23 cellular contexts compared by ENCODE assay signal in genomic region chr16:19528666-19529065, GRCh38.
"Had no signal": no experiment of that assay in that cellular context is flagged by ENCODE, and none has a peak within 500 bp of the region (broad histone marks: within the 10 kb centered on the region; RNA-seq: fewer than 3 reads in every experiment).

No MANE protein-coding gene starts in this region.

- H3K27ac ChIP-seq: gastrocnemius medialis, pancreas, suprapubic skin, tibial artery, upper lobe of left lung, uterus had no signal

- H3K4me3 ChIP-seq: gastrocnemius medialis, lung, pancreas, smooth muscle cell, suprapubic skin, tibial artery, upper lobe of left lung, uterus had no signal

- H3K4me2 ChIP-seq: smooth muscle cell had no signal

- H3K36me3 ChIP-seq: uterus had no signal

- H3K4me1 ChIP-seq: pancreas, uterus had no signal

- FAIRE-seq: endometrium, keratinocyte, pancreas had no signal

- DNase-seq: cortex of kidney; effector memory CD4-positive, alpha-beta T cell; gastrocnemius medialis; glutamatergic neuron; immature natural killer cell; left cardiac atrium; left ventricle myocardium superior; mesenchymal stem cell; naive B cell; occipital lobe; pancreas; right cardiac atrium; stimulated activated CD4-positive, alpha-beta T cell treated with anti-CD3 and anti-CD28 coated beads, Interleukin-2, amount 100 ng/mL, for 48 hours; stimulated activated naive CD4-positive, alpha-beta T cell treated with Interleukin-2 at 50 U/mL for 16 hours; tibial artery; upper lobe of left lung; uterus had no signal

- ATAC-seq: esophagus mucosa, gastrocnemius medialis, left cardiac atrium, left ventricle myocardium superior, pancreas, right cardiac atrium had no signal

- H3K9me3 ChIP-seq: gastrocnemius medialis, pancreas, suprapubic skin, tibial artery, upper lobe of left lung, uterus had no signal

- H3K27me3 ChIP-seq: gastrocnemius medialis, pancreas, suprapubic skin, tibial artery, upper lobe of left lung, uterus had no signal
